Comparison of ENCODE assay signal across 2 cellular contexts in the genomic region with DNA sequence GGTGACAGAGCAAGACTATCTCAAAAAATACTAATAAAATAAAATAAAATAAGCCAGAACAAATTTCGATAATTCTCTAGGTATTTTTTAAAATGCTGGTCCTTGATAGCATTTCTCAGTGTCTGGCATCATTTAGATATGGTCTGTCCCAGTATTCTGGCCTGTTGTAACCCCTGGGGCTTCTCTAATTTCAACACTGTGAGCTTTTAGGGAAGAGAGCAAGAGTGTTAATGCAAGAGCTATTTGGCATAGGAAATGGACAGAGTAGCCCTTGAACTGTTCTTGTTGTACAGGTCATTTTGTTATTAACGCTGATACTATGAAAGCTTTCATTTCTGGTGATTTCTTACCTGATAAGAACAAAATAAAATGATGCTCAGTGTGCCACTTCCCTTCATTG.
A peak's percentile ranks its signal among the peaks of the same experiment; 100 is the strongest.
TF ChIP-seq lines count a peak whose summit lies in the region.

No MANE protein-coding gene starts in this region.

TF ChIP-seq in SK-N-SH, 30 proteins besides CTCF, POLR2A, EP300 and RAD21 (continued from another document):
- 0 out of 2 replicates have a peak, but pooled peaks have one; percentile 34 for TF ChIP-seq GATA2 (CRISPR knock-in tag; IDR thresholded peaks at IDR 0.05)
- TF ChIP-seq USF1 (IDR thresholded peaks at IDR 0.05; ENCODE audit: borderline replicate concordance, low read depth): no peak
- no peak for TF ChIP-seq ELF1 (IDR thresholded peaks at IDR 0.05)
TF ChIP-seq in SK-N-SH: peak in this region for 1.

TF ChIP-seq in SK-N-SH treated with all-trans-retinoic acid at 6 μM for 48 hours, 23 proteins besides CTCF, POLR2A, EP300 and RAD21 (continued from another document):
- TF ChIP-seq BACH2 (CRISPR knock-in tag; IDR thresholded peaks at IDR 0.05; ENCODE audit: borderline replicate concordance): no peak
- TF ChIP-seq CSRNP3 (CRISPR knock-in tag; IDR thresholded peaks at IDR 0.05): no peak
- TF ChIP-seq PPARA (CRISPR knock-in tag; IDR thresholded peaks at IDR 0.05; ENCODE audit: borderline replicate concordance): no peak
- no peak for TF ChIP-seq ZNF565 (CRISPR knock-in tag; conservative IDR thresholded peaks at IDR 0.05; ENCODE audit: low read depth)
- TF ChIP-seq CSDC2 (CRISPR knock-in tag; IDR thresholded peaks at IDR 0.05): no peak
